ENCODE assay signal across 8 cellular contexts in the genomic region with DNA sequence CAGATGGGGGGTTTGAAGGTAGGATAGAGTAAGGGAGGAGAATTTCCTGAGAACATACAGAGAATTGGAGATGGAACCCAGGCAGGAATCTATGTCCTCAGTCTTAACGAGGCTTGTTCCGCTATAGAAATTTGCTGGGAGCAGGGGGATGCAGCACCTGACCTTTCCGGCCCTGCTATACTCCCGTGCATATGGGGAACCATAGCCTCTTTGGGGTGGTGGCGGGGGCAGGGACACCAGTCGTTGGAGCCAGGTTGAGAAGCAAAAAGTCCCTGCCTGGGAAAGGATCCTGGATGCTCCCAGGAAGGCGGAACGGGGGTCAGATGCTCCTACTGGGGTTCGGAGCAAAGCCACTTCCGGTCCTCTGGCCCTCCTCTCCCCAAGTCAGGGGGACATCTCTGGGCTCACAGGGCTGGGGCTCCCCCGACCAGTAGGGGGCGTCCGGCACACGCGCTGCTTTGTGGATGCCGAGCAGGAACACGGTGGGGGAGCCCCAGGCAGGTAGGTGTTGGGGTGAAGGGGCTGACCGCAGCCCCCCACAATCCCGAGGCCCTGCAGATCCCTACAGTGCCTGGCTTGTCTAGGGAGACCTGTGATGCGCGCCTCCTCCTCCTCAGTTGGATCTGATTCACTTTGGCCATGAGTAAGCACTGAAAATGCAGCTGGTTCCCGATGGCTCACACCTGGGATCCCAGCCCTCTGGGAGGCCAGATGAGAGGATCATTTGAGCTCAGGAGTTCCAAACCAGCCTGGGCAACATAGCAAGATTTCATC. TPM values are rescaled to one million over a fixed set of nuclear protein-coding genes. Genes with fewer than 3 reads are reported as not detected.
DNase-seq lines count a peak whose midpoint lies in the region; ATAC-seq lines count a peak whose summit lies in the region.

No MANE protein-coding gene starts in this region.

- DNase-seq in DMS153 (lab: John Stamatoyannopoulos, UW) (peak; percentile 21), NCI-H146 treated with DMSO at 0.1 percent for 48 hours (lab: John Stamatoyannopoulos, UW; ENCODE audit: unreplicated experiment) (peak; percentile 34), dermis blood vessel endothelial cell (peak; percentile 73), lung microvascular endothelial cell (ENCODE audit: low read depth in 2 of 2) (peak; percentile 50 to 64), dedifferentiated amniotic fluid mesenchymal stem cell (ENCODE audit: extremely low spot score) (no peak)
- DNase-seq in activated CD4-positive, alpha-beta T cell treated with anti-CD3 and anti-CD28 coated beads, Interleukin-2, amount 10 ng/mL, durations not matched to agents 7 days and 5 days: peak; percentile 82
- DNase-seq in stimulated activated CD8-positive, alpha-beta memory T cell treated with anti-CD3 and anti-CD28 coated beads, Interleukin-15, amount 100 ng/mL, for 48 hours (ENCODE audit: low read depth in 2 of 2): peak; percentile 62 to 63

- H3K27me3 Mint-ChIP-seq in activated CD4-positive, alpha-beta T cell treated with anti-CD3 and anti-CD28 coated beads, Interleukin-2, amount 10 ng/mL, durations not matched to agents 7 days and 5 days: no peaks in the 10 kb centered on the region

- H3K4me1 Mint-ChIP-seq in activated CD4-positive, alpha-beta T cell treated with anti-CD3 and anti-CD28 coated beads, Interleukin-2, amount 10 ng/mL, durations not matched to agents 7 days and 5 days: peaks cover 13% of the 10 kb centered on the region

- H3K4me3 Mint-ChIP-seq in activated CD4-positive, alpha-beta T cell treated with anti-CD3 and anti-CD28 coated beads, Interleukin-2, amount 10 ng/mL, durations not matched to agents 7 days and 5 days: no peak overlapping the region

- no peaks in the 10 kb centered on the region for H3K36me3 Mint-ChIP-seq in activated CD4-positive, alpha-beta T cell treated with anti-CD3 and anti-CD28 coated beads, Interleukin-2, amount 10 ng/mL, durations not matched to agents 7 days and 5 days (ENCODE audit: low read depth)

- POLR2A ChIA-PET in activated CD4-positive, alpha-beta T cell treated with anti-CD3 and anti-CD28 coated beads, Interleukin-2, amount 10 ng/mL, durations not matched to agents 7 days and 5 days (lab: Charles Lee): no interaction called here

- H3K9me3 Mint-ChIP-seq in activated CD4-positive, alpha-beta T cell treated with anti-CD3 and anti-CD28 coated beads, Interleukin-2, amount 10 ng/mL, durations not matched to agents 7 days and 5 days: no peaks in the 10 kb centered on the region

- CTCF ChIA-PET in activated CD4-positive, alpha-beta T cell treated with anti-CD3 and anti-CD28 coated beads, Interleukin-2, amount 10 ng/mL, durations not matched to agents 7 days and 5 days (lab: Charles Lee): interaction anchor here (0.6 to 2.1 kb wide), 13 partner anchors 10 to 177 kb away, joined by 3 to 11 read pairs (median 5); no protein-coding TSS in a partner anchor

- ATAC-seq in GM21737 (IDR thresholded peaks at IDR 0.05; ENCODE audit: unreplicated experiment): peak; percentile 65

- no peak overlapping the region for H3K27ac Mint-ChIP-seq in activated CD4-positive, alpha-beta T cell treated with anti-CD3 and anti-CD28 coated beads, Interleukin-2, amount 10 ng/mL, durations not matched to agents 7 days and 5 days

RNA-seq across cellular contexts. Expression of a gene that starts 15.5 kb away (rescaled TPM):
- total RNA-seq in activated CD4-positive, alpha-beta T cell treated with anti-CD3 and anti-CD28 coated beads, Interleukin-2, amount 10 ng/mL, durations not matched to agents 7 days and 5 days: 10 to 100 TPM; 19.3 to 19.7 TPM
- 4.1 and 7.3 TPM in 2 replicates for total RNA-seq in dermis blood vessel endothelial cell
- 2.8 and 3.0 TPM in 2 replicates for total RNA-seq in lung microvascular endothelial cell

RNA-seq across cellular contexts. Expression of a gene that starts 27.5 kb away (rescaled TPM):
- total RNA-seq in activated CD4-positive, alpha-beta T cell treated with anti-CD3 and anti-CD28 coated beads, Interleukin-2, amount 10 ng/mL, durations not matched to agents 7 days and 5 days: under 1 TPM; 0.12 to 0.17 TPM
- 0.79 and 1.2 TPM in 2 replicates for total RNA-seq in dermis blood vessel endothelial cell
- 0.20 and 0.65 TPM in 2 replicates for total RNA-seq in lung microvascular endothelial cell

RNA-seq across cellular contexts. Expression of a gene that starts 46.5 kb away (rescaled TPM):
- total RNA-seq in activated CD4-positive, alpha-beta T cell treated with anti-CD3 and anti-CD28 coated beads, Interleukin-2, amount 10 ng/mL, durations not matched to agents 7 days and 5 days: not detected
- total RNA-seq in dermis blood vessel endothelial cell: 0.37 and 0.51 TPM in 2 replicates
- under 0.01 and 0.20 TPM in 2 replicates for total RNA-seq in lung microvascular endothelial cell
